27 cellular contexts compared by ENCODE assay signal in genomic region chr6:130644175-130644574, GRCh38.
"Had no signal": no experiment of that assay in that cellular context is flagged by ENCODE, and none has a peak within 500 bp of the region (broad histone marks: within the 10 kb centered on the region; RNA-seq: fewer than 3 reads in every experiment).

No MANE protein-coding gene starts in this region.

- H3K4me3 ChIP-seq: stomach, suprapubic skin, testis, thoracic aorta, thyroid gland, tibial artery, tibial nerve, transverse colon, upper lobe of left lung, upper lobe of right lung, uterus, vagina had no signal

- ATAC-seq: stimulated activated effector memory CD8-positive, alpha-beta T cell treated with anti-CD3 and anti-CD28 coated beads, Interleukin-12 subunit alpha, Interleukin-12 subunit beta, amount 100 ng/mL, for 72 hours; stimulated activated memory B cell treated with anti-CD40 and anti-IgM and Interleukin-4, amounts not matched to agents 10 μg/mL and 1 μg/mL and 100 μg/mL, for 72 hours; stimulated activated naive B cell treated with anti-CD40 and anti-IgM and Interleukin-4, amounts not matched to agents 10 μg/mL and 1 μg/mL and 100 μg/mL, for 72 hours; stimulated activated naive CD8-positive, alpha-beta T cell treated with anti-CD3 and anti-CD28 coated beads, Interleukin-15, amount 100 ng/mL, for 72 hours; stimulated activated naive CD8-positive, alpha-beta T cell treated with anti-CD3 and anti-CD28 coated beads, Interleukin-15, Interleukin-2, amounts not matched to agents 100 U/mL and 50 U/mL, for 24 hours; upper lobe of right lung had no signal

- H3K27me3 ChIP-seq: stomach, suprapubic skin, testis, thyroid gland, tibial artery, tibial nerve, transverse colon, upper lobe of left lung, upper lobe of right lung, uterus, vagina had no signal

- H3K4me1 ChIP-seq: stomach, suprapubic skin, testis, thyroid gland, tibial nerve, transverse colon, upper lobe of left lung, uterus, vagina had no signal

- FAIRE-seq: urothelium cell line had no signal

- H3K27ac ChIP-seq: stomach, suprapubic skin, testis, thoracic aorta, thyroid gland, tibial artery, tibial nerve, transverse colon, upper lobe of left lung, upper lobe of right lung, uterus, vagina had no signal

- H3K9me3 ChIP-seq: testis, thyroid gland, vagina had no signal

- H3K36me3 ChIP-seq: stomach, suprapubic skin, thoracic aorta, thyroid gland, tibial artery, tibial nerve, transverse colon, upper lobe of left lung, upper lobe of right lung, uterus, vagina had no signal

- DNase-seq: stimulated activated CD4-positive, alpha-beta T cell treated with anti-CD3 and anti-CD28 coated beads, Interleukin-2, amount 100 ng/mL, for 48 hours; stimulated activated CD4-positive, alpha-beta T cell treated with anti-CD3 and anti-CD28 coated beads, Interleukin-4, amount 100 ng/mL, for 1 hour; stimulated activated CD4-positive, alpha-beta T cell treated with anti-CD3 and anti-CD28 coated beads, Interleukin-4, amount 100 ng/mL, for 24 hours; stimulated activated CD4-positive, alpha-beta T cell treated with anti-CD3 and anti-CD28 coated beads, Interleukin-4, amount 100 ng/mL, for 4 hours; stimulated activated CD8-positive, alpha-beta memory T cell treated with anti-CD3 and anti-CD28 coated beads, Interleukin-4, amount 100 ng/mL, for 48 hours; stimulated activated naive B cell treated with anti-CD40 and anti-IgM and Interleukin-4, amounts not matched to agents 10 μg/mL and 1 μg/mL and 100 μg/mL, for 72 hours; stimulated activated naive CD4-positive, alpha-beta T cell; stimulated activated naive CD4-positive, alpha-beta T cell treated with Interleukin-2 at 50 U/mL for 16 hours; stimulated activated naive CD8-positive, alpha-beta T cell treated with anti-CD3 and anti-CD28 coated beads, Interleukin-15, amount 100 ng/mL, for 72 hours; stimulated activated naive CD8-positive, alpha-beta T cell treated with anti-CD3 and anti-CD28 coated beads, Interleukin-15, Interleukin-2, amounts not matched to agents 100 U/mL and 50 U/mL, for 24 hours; stomach; substantia nigra; testis; thyroid gland; tibial artery; transverse colon; trophoblast cell; upper lobe of left lung; upper lobe of right lung; uterus had no signal
